In the genomic region with DNA sequence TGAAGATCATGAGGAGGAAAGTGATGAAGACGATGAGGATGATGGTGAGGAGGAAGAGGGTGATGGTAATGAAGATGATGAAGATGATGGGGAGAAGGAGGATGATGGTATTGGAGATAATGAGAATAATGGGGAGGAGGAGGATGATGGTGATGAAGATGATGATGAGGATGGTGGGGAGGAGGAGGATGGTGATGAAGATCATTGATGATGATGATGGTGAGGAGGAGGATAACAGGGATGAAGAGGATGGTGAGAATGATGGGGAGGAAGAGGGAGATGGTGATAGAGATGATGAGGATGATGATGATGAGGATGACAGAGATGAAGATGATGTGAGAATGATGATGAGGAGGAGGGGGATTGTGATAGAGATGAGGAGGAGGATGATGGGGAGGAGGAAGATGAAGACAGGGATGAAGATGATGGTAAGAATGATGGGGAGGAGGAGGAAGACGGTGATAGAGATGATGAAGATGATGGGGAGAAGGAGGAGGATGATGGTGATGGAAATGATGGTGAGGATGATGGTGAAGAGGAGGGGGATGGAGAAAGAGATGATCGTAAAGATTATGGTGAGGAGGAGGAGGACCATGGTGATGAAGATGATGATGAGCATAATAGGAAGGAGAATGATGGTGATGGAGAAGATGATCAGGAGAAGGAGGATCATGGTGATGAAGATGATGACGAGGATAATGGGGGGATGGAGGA, we compare ENCODE assay signal across 1 cellular context.
TF ChIP-seq lines count a peak whose summit lies in the region.

No MANE protein-coding gene starts in this region.

TF ChIP-seq in HEK293, 187 proteins besides CTCF, POLR2A, EP300 and RAD21 (continued from another document and continues in another):
- TF ChIP-seq, protein P1, sequence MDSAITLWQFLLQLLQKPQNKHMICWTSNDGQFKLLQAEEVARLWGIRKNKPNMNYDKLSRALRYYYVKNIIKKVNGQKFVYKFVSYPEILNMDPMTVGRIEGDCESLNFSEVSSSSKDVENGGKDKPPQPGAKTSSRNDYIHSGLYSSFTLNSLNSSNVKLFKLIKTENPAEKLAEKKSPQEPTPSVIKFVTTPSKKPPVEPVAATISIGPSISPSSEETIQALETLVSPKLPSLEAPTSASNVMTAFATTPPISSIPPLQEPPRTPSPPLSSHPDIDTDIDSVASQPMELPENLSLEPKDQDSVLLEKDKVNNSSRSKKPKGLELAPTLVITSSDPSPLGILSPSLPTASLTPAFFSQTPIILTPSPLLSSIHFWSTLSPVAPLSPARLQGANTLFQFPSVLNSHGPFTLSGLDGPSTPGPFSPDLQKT (IDR thresholded peaks at IDR 0.05; ENCODE audit: borderline replicate concordance, low read depth, low read length), result no peak
- TF ChIP-seq ZNF16 (tag by site-specific recombination; IDR thresholded peaks at IDR 0.05; ENCODE audit: low read depth), result no peak
- no peak for TF ChIP-seq ZNF610 (tag by site-specific recombination; IDR thresholded peaks at IDR 0.05; ENCODE audit: borderline replicate concordance)
- no peak for TF ChIP-seq KLF7 (tag by site-specific recombination; IDR thresholded peaks at IDR 0.05; ENCODE audit: borderline replicate concordance)
- no peak for TF ChIP-seq BCL11A (tag by site-specific recombination; IDR thresholded peaks at IDR 0.05; ENCODE audit: low read depth)
- no peak for TF ChIP-seq BCL11B (tag by site-specific recombination; IDR thresholded peaks at IDR 0.05; ENCODE audit: low read depth)
- TF ChIP-seq ZNF274 (IDR thresholded peaks at IDR 0.05; ENCODE audit: low read length), result no peak
- peak; percentile 11; the same call in 1 of the 2 replicates for TF ChIP-seq ZNF274 (tag by site-specific recombination; IDR thresholded peaks at IDR 0.05; ENCODE audit: borderline replicate concordance)
- no peak for TF ChIP-seq TRIM28 (IDR thresholded peaks at IDR 0.05; ENCODE audit: borderline replicate concordance, low read length)
- TF ChIP-seq OVOL3 (tag by site-specific recombination; IDR thresholded peaks at IDR 0.05), result no peak
- TF ChIP-seq ZNF404 (tag by site-specific recombination; IDR thresholded peaks at IDR 0.05), result no peak
- no peak for TF ChIP-seq PRDM10 (tag by site-specific recombination; IDR thresholded peaks at IDR 0.05)
- TF ChIP-seq ZNF571 (tag by site-specific recombination; IDR thresholded peaks at IDR 0.05), result no peak
- no peak for TF ChIP-seq ZBTB10 (tag by site-specific recombination; IDR thresholded peaks at IDR 0.05)
- TF ChIP-seq ZNF362 (tag by site-specific recombination; IDR thresholded peaks at IDR 0.05), result no peak
- TF ChIP-seq ZNF133 (tag by site-specific recombination; IDR thresholded peaks at IDR 0.05), result no peak
- TF ChIP-seq ZBTB6 (tag by site-specific recombination; IDR thresholded peaks at IDR 0.05), result no peak
- no peak for TF ChIP-seq ZNF76 (tag by site-specific recombination; IDR thresholded peaks at IDR 0.05; ENCODE audit: borderline replicate concordance, low read depth)
- no peak for TF ChIP-seq SP3 (tag by site-specific recombination; IDR thresholded peaks at IDR 0.05)
- TF ChIP-seq, protein P2, sequence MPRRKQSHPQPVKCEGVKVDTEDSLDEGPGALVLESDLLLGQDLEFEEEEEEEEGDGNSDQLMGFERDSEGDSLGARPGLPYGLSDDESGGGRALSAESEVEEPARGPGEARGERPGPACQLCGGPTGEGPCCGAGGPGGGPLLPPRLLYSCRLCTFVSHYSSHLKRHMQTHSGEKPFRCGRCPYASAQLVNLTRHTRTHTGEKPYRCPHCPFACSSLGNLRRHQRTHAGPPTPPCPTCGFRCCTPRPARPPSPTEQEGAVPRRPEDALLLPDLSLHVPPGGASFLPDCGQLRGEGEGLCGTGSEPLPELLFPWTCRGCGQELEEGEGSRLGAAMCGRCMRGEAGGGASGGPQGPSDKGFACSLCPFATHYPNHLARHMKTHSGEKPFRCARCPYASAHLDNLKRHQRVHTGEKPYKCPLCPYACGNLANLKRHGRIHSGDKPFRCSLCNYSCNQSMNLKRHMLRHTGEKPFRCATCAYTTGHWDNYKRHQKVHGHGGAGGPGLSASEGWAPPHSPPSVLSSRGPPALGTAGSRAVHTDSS (tag by site-specific recombination; IDR thresholded peaks at IDR 0.05), result peak; percentile 98
- TF ChIP-seq MZF1 (tag by site-specific recombination; IDR thresholded peaks at IDR 0.05; ENCODE audit: borderline replicate concordance), result no peak
- TF ChIP-seq, protein P3, sequence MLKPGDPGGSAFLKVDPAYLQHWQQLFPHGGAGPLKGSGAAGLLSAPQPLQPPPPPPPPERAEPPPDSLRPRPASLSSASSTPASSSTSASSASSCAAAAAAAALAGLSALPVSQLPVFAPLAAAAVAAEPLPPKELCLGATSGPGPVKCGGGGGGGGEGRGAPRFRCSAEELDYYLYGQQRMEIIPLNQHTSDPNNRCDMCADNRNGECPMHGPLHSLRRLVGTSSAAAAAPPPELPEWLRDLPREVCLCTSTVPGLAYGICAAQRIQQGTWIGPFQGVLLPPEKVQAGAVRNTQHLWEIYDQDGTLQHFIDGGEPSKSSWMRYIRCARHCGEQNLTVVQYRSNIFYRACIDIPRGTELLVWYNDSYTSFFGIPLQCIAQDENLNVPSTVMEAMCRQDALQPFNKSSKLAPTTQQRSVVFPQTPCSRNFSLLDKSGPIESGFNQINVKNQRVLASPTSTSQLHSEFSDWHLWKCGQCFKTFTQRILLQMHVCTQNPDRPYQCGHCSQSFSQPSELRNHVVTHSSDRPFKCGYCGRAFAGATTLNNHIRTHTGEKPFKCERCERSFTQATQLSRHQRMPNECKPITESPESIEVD (tag by site-specific recombination; IDR thresholded peaks at IDR 0.05), result no peak
- no peak for TF ChIP-seq ZBTB1 (tag by site-specific recombination; IDR thresholded peaks at IDR 0.05)
- TF ChIP-seq KLF9 (tag by site-specific recombination; IDR thresholded peaks at IDR 0.05; ENCODE audit: low read depth), result no peak
- TF ChIP-seq ZNF704 (tag by site-specific recombination; IDR thresholded peaks at IDR 0.05), result 0 out of 2 replicates have a peak, but pooled peaks have one; percentile 39
- no peak for TF ChIP-seq PRDM2 (tag by site-specific recombination; IDR thresholded peaks at IDR 0.05; ENCODE audit: borderline replicate concordance)
- no peak for TF ChIP-seq ZFHX2 (tag by site-specific recombination; conservative IDR thresholded peaks at IDR 0.05)
- TF ChIP-seq ZNF544 (tag by site-specific recombination; IDR thresholded peaks at IDR 0.05), result 0 out of 2 replicates have a peak, but pooled peaks have one; percentile 12
- TF ChIP-seq ZFP3 (tag by site-specific recombination; IDR thresholded peaks at IDR 0.05; ENCODE audit: low read depth), result no peak
- no peak for TF ChIP-seq ZNF302 (tag by site-specific recombination; IDR thresholded peaks at IDR 0.05; ENCODE audit: low read depth)
